Comparison of ENCODE assay signal across 15 cellular contexts in the genomic region with DNA sequence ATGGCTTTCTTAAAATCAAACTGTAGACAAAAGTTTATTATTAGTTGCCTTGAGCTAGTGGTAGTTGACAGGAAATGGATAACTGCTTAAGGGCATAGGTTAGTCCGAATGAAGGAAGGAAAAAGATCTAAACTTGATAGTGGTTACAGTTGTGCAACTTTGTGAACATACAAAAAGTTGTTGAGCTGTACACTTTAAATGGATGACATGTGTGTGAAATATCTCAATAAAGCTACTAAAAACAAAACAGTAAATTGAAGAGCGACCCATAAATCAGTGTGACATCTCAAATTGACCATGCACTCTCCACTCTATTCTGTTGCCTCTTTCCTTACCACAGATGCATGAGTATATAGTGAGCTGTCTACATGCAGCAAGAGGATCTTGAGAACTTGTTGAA.
"Had no signal": no experiment of that assay in that cellular context is flagged by ENCODE, and none has a peak within 500 bp of the region (broad histone marks: within the 10 kb centered on the region; RNA-seq: fewer than 3 reads in every experiment).

No MANE protein-coding gene starts in this region.

- H3K4me3 ChIP-seq: esophagus muscularis mucosa had no signal

- H3K9me3 ChIP-seq: esophagus muscularis mucosa had no signal

- DNase-seq: activated CD4-positive, alpha-beta memory T cell treated with anti-CD3 and anti-CD28 coated beads for 36 hours; activated CD4-positive, alpha-beta T cell treated with anti-CD3 and anti-CD28 coated beads for 1 hour; activated effector memory CD4-positive, alpha-beta T cell treated with anti-CD3 and anti-CD28 coated beads, Interleukin-2, amount 50 U/mL, for 16 hours; activated naive CD8-positive, alpha-beta T cell treated with anti-CD3 and anti-CD28 coated beads for 36 hours; activated T-cell treated with anti-CD3 and anti-CD28 coated beads, Interleukin-2, amount 50 U/mL, for 4 hours; anterior cingulate cortex; foreskin keratinocyte; head of caudate nucleus; mammary epithelial cell; natural killer cell; nucleus accumbens; right cardiac atrium; small intestine had no signal

- H3K27me3 ChIP-seq: esophagus muscularis mucosa, foreskin keratinocyte had no signal

- H3K36me3 ChIP-seq: esophagus muscularis mucosa had no signal

- H3K27ac ChIP-seq: esophagus muscularis mucosa, foreskin keratinocyte had no signal

- ATAC-seq: activated T-cell treated with anti-CD3 and anti-CD28 coated beads, Interleukin-2, amount 50 U/mL, for 4 hours; foreskin keratinocyte; left lobe of liver; natural killer cell; right cardiac atrium had no signal

- H3K4me1 ChIP-seq: esophagus muscularis mucosa, foreskin keratinocyte had no signal
